Comparison of ENCODE assay signal across 1 cellular context in the genomic region with DNA sequence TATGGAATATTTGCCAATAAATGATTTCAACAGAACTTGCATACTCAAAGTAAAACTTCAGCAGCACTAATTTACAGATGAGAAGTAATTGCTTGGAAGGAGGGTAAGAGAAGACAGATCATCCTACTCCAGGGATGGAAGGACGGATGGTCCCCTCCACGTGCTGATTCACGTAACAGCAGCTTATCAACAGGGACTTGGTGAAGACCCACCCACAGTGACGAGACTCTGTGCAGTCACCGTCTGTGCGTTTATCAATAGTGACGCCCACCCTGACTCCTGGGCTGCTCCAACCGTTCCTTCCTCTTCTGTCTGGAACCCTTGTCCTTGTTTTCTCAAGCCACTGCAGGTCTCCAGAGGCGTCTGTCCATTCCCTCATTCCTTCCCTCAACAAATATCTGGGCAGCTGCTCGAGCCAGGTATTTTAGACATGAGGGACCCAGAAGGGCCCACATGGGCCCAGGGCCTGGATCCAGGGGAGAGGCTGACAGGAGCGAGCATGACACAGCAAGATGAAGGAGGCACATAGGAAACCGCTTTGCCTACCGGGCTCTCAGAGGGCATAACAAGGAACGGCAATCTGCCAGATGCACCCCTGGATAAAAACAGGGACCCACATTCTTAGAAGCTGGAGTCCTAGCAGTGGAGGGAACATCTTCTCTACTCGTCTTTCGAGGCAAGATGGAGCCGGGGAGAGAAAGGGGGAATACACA.
A peak's percentile ranks its signal among the peaks of the same experiment; 100 is the strongest.
TF ChIP-seq lines count a peak whose summit lies in the region.

No MANE protein-coding gene starts in this region.

TF ChIP-seq in K562, 482 proteins besides CTCF, POLR2A, EP300 and RAD21 (continued from another document):
- no peak for TF ChIP-seq SREBF2 (CRISPR knock-in tag; IDR thresholded peaks at IDR 0.05)
- TF ChIP-seq ZFPM2 (CRISPR knock-in tag; IDR thresholded peaks at IDR 0.05): no peak
- TF ChIP-seq, protein P1, sequence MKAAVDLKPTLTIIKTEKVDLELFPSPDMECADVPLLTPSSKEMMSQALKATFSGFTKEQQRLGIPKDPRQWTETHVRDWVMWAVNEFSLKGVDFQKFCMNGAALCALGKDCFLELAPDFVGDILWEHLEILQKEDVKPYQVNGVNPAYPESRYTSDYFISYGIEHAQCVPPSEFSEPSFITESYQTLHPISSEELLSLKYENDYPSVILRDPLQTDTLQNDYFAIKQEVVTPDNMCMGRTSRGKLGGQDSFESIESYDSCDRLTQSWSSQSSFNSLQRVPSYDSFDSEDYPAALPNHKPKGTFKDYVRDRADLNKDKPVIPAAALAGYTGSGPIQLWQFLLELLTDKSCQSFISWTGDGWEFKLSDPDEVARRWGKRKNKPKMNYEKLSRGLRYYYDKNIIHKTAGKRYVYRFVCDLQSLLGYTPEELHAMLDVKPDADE (conservative IDR thresholded peaks at IDR 0.05; ENCODE audit: control insufficient read depth, low read depth, low read length): no peak
- TF ChIP-seq MCM2 (IDR thresholded peaks at IDR 0.05; ENCODE audit: low read depth): no peak
- TF ChIP-seq FUS (optimal IDR thresholded peaks at IDR 0.05; ENCODE audit: low read depth, low read length): no peak
- TF ChIP-seq FOXK1 (CRISPR knock-in tag; IDR thresholded peaks at IDR 0.05; ENCODE audit: borderline replicate concordance): no peak
- TF ChIP-seq, protein P2, sequence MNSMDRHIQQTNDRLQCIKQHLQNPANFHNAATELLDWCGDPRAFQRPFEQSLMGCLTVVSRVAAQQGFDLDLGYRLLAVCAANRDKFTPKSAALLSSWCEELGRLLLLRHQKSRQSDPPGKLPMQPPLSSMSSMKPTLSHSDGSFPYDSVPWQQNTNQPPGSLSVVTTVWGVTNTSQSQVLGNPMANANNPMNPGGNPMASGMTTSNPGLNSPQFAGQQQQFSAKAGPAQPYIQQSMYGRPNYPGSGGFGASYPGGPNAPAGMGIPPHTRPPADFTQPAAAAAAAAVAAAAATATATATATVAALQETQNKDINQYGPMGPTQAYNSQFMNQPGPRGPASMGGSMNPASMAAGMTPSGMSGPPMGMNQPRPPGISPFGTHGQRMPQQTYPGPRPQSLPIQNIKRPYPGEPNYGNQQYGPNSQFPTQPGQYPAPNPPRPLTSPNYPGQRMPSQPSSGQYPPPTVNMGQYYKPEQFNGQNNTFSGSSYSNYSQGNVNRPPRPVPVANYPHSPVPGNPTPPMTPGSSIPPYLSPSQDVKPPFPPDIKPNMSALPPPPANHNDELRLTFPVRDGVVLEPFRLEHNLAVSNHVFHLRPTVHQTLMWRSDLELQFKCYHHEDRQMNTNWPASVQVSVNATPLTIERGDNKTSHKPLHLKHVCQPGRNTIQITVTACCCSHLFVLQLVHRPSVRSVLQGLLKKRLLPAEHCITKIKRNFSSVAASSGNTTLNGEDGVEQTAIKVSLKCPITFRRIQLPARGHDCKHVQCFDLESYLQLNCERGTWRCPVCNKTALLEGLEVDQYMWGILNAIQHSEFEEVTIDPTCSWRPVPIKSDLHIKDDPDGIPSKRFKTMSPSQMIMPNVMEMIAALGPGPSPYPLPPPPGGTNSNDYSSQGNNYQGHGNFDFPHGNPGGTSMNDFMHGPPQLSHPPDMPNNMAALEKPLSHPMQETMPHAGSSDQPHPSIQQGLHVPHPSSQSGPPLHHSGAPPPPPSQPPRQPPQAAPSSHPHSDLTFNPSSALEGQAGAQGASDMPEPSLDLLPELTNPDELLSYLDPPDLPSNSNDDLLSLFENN (IDR thresholded peaks at IDR 0.05; ENCODE audit: low read depth in 2 of 2, low read length in 2 of 2): no peak
- TF ChIP-seq, protein P3, sequence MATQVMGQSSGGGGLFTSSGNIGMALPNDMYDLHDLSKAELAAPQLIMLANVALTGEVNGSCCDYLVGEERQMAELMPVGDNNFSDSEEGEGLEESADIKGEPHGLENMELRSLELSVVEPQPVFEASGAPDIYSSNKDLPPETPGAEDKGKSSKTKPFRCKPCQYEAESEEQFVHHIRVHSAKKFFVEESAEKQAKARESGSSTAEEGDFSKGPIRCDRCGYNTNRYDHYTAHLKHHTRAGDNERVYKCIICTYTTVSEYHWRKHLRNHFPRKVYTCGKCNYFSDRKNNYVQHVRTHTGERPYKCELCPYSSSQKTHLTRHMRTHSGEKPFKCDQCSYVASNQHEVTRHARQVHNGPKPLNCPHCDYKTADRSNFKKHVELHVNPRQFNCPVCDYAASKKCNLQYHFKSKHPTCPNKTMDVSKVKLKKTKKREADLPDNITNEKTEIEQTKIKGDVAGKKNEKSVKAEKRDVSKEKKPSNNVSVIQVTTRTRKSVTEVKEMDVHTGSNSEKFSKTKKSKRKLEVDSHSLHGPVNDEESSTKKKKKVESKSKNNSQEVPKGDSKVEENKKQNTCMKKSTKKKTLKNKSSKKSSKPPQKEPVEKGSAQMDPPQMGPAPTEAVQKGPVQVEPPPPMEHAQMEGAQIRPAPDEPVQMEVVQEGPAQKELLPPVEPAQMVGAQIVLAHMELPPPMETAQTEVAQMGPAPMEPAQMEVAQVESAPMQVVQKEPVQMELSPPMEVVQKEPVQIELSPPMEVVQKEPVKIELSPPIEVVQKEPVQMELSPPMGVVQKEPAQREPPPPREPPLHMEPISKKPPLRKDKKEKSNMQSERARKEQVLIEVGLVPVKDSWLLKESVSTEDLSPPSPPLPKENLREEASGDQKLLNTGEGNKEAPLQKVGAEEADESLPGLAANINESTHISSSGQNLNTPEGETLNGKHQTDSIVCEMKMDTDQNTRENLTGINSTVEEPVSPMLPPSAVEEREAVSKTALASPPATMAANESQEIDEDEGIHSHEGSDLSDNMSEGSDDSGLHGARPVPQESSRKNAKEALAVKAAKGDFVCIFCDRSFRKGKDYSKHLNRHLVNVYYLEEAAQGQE (CRISPR knock-in tag; IDR thresholded peaks at IDR 0.05; ENCODE audit: low read depth): no peak
- no peak for TF ChIP-seq ZNF282 (CRISPR knock-in tag; IDR thresholded peaks at IDR 0.05)
- no peak for TF ChIP-seq CCNT2 (IDR thresholded peaks at IDR 0.05; ENCODE audit: borderline replicate concordance, extremely low read depth, insufficient read length, low read depth, low read length)
- TF ChIP-seq C11orf30 (IDR thresholded peaks at IDR 0.05; ENCODE audit: low read depth): peak; percentile 73
- no peak for TF ChIP-seq GABPB2 (CRISPR knock-in tag; conservative IDR thresholded peaks at IDR 0.05)
- TF ChIP-seq, protein P4, sequence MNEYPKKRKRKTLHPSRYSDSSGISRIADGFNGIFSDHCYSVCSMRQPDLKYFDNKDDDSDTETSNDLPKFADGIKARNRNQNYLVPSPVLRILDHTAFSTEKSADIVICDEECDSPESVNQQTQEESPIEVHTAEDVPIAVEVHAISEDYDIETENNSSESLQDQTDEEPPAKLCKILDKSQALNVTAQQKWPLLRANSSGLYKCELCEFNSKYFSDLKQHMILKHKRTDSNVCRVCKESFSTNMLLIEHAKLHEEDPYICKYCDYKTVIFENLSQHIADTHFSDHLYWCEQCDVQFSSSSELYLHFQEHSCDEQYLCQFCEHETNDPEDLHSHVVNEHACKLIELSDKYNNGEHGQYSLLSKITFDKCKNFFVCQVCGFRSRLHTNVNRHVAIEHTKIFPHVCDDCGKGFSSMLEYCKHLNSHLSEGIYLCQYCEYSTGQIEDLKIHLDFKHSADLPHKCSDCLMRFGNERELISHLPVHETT (CRISPR knock-in tag; conservative IDR thresholded peaks at IDR 0.05 in 1 of 2, IDR thresholded peaks at IDR 0.05 in 1 of 2): no peak
- TF ChIP-seq PTBP1 (IDR thresholded peaks at IDR 0.05; ENCODE audit: low read depth, low read length): no peak
- no peak for TF ChIP-seq ZBTB1 (CRISPR knock-in tag; IDR thresholded peaks at IDR 0.05; ENCODE audit: borderline replicate concordance, low read depth)
- TF ChIP-seq ZNF561 (CRISPR knock-in tag; conservative IDR thresholded peaks at IDR 0.05): no peak
- no peak for TF ChIP-seq MED1 (CRISPR knock-in tag; IDR thresholded peaks at IDR 0.05; ENCODE audit: borderline replicate concordance)
- no peak for TF ChIP-seq U2AF2 (optimal IDR thresholded peaks at IDR 0.05; ENCODE audit: low read depth, low read length)
- no peak for TF ChIP-seq DACH1 (IDR thresholded peaks at IDR 0.05; ENCODE audit: partially characterized antibody)
- no peak for TF ChIP-seq RBM14 (IDR thresholded peaks at IDR 0.05; ENCODE audit: borderline replicate concordance, insufficient read depth, low read depth, low read length)
- TF ChIP-seq CEBPG (CRISPR knock-in tag; IDR thresholded peaks at IDR 0.05): no peak
- no peak for TF ChIP-seq CEBPG (tag; conservative IDR thresholded peaks at IDR 0.05 in 1 of 2, IDR thresholded peaks at IDR 0.05 in 1 of 2)
- TF ChIP-seq SIN3A (IDR thresholded peaks at IDR 0.05; ENCODE audit: borderline replicate concordance in 2 of 2, control insufficient read depth in 1 of 2, low read depth in 2 of 2, low read length in 2 of 2): no peak
- no peak for TF ChIP-seq DDX20 (tag; IDR thresholded peaks at IDR 0.05; ENCODE audit: low read depth)
- peak; percentile 20; the same call in 1 of the 2 replicates for TF ChIP-seq ZFX (CRISPR knock-in tag; IDR thresholded peaks at IDR 0.05)
- no peak for TF ChIP-seq PRMT5 (CRISPR knock-in tag; IDR thresholded peaks at IDR 0.05)
- no peak for TF ChIP-seq TRIM24 (IDR thresholded peaks at IDR 0.05)
- no peak for TF ChIP-seq GTF2A2 (tag; IDR thresholded peaks at IDR 0.05)
- TF ChIP-seq, protein P5, sequence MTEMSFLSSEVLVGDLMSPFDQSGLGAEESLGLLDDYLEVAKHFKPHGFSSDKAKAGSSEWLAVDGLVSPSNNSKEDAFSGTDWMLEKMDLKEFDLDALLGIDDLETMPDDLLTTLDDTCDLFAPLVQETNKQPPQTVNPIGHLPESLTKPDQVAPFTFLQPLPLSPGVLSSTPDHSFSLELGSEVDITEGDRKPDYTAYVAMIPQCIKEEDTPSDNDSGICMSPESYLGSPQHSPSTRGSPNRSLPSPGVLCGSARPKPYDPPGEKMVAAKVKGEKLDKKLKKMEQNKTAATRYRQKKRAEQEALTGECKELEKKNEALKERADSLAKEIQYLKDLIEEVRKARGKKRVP (CRISPR knock-in tag; IDR thresholded peaks at IDR 0.05): no peak
- TF ChIP-seq ZNF717 (CRISPR knock-in tag; IDR thresholded peaks at IDR 0.05): no peak
- no peak for TF ChIP-seq BRF1 (IDR thresholded peaks at IDR 0.05; ENCODE audit: borderline replicate concordance, extremely low read depth, insufficient read length)
- no peak for TF ChIP-seq CBX8 (IDR thresholded peaks at IDR 0.05; ENCODE audit: borderline replicate concordance, extremely low read depth, low read depth, low read length, poor library complexity, severe bottlenecking)
TF ChIP-seq in K562: peak in this region for 21.
